ENCODE assay signal across 1 cellular context in the genomic region with DNA sequence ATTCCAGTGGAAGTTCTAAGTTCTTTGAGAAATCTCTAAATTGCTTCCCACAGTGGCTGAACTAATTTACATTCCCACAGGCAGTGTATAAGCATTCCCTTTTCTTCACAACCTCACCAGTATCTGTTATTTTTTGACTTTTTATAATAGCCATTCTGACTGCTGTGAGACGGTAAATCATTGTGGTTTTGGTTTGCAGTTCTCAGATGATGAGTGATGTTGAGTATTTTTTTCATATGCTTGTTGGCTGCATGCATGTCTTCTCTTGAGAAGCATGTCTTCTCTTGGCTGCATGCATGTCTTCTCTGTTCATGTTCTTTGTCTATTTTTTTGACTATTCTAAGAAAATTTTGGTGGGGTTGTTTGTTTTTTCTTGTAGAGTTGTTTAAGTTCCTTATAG.
TF ChIP-seq lines count a peak whose summit lies in the region.

No MANE protein-coding gene starts in this region.

TF ChIP-seq in GM23338, 12 proteins besides CTCF, POLR2A, EP300 and RAD21 (continued from another document):
- TF ChIP-seq, protein P1, sequence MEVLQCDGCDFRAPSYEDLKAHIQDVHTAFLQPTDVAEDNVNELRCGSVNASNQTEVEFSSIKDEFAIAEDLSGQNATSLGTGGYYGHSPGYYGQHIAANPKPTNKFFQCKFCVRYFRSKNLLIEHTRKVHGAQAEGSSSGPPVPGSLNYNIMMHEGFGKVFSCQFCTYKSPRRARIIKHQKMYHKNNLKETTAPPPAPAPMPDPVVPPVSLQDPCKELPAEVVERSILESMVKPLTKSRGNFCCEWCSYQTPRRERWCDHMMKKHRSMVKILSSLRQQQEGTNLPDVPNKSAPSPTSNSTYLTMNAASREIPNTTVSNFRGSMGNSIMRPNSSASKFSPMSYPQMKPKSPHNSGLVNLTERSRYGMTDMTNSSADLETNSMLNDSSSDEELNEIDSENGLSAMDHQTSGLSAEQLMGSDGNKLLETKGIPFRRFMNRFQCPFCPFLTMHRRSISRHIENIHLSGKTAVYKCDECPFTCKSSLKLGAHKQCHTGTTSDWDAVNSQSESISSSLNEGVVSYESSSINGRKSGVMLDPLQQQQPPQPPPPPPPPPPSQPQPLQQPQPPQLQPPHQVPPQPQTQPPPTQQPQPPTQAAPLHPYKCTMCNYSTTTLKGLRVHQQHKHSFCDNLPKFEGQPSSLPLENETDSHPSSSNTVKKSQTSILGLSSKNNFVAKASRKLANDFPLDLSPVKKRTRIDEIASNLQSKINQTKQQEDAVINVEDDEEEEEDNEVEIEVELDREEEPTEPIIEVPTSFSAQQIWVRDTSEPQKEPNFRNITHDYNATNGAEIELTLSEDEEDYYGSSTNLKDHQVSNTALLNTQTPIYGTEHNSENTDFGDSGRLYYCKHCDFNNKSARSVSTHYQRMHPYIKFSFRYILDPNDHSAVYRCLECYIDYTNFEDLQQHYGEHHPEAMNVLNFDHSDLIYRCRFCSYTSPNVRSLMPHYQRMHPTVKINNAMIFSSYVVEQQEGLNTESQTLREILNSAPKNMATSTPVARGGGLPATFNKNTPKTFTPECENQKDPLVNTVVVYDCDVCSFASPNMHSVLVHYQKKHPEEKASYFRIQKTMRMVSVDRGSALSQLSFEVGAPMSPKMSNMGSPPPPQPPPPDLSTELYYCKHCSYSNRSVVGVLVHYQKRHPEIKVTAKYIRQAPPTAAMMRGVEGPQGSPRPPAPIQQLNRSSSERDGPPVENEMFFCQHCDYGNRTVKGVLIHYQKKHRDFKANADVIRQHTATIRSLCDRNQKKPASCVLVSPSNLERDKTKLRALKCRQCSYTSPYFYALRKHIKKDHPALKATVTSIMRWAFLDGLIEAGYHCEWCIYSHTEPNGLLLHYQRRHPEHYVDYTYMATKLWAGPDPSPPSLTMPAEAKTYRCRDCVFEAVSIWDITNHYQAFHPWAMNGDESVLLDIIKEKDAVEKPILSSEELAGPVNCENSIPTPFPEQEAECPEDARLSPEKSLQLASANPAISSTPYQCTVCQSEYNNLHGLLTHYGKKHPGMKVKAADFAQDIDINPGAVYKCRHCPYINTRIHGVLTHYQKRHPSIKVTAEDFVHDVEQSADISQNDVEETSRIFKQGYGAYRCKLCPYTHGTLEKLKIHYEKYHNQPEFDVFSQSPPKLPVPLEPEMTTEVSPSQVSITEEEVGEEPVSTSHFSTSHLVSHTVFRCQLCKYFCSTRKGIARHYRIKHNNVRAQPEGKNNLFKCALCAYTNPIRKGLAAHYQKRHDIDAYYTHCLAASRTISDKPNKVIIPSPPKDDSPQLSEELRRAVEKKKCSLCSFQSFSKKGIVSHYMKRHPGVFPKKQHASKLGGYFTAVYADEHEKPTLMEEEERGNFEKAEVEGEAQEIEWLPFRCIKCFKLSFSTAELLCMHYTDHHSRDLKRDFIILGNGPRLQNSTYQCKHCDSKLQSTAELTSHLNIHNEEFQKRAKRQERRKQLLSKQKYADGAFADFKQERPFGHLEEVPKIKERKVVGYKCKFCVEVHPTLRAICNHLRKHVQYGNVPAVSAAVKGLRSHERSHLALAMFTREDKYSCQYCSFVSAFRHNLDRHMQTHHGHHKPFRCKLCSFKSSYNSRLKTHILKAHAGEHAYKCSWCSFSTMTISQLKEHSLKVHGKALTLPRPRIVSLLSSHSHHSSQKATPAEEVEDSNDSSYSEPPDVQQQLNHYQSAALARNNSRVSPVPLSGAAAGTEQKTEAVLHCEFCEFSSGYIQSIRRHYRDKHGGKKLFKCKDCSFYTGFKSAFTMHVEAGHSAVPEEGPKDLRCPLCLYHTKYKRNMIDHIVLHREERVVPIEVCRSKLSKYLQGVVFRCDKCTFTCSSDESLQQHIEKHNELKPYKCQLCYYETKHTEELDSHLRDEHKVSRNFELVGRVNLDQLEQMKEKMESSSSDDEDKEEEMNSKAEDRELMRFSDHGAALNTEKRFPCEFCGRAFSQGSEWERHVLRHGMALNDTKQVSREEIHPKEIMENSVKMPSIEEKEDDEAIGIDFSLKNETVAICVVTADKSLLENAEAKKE (CRISPR knock-in tag; IDR thresholded peaks at IDR 0.05): no peak
- no peak for TF ChIP-seq EZH2phosphoT487 (IDR thresholded peaks at IDR 0.05; ENCODE audit: unreplicated experiment)
- TF ChIP-seq ZNF331 (CRISPR knock-in tag; IDR thresholded peaks at IDR 0.05; ENCODE audit: low read depth): no peak
- no peak for TF ChIP-seq POLR2AphosphoS5 (IDR thresholded peaks at IDR 0.05; ENCODE audit: low read depth)
- TF ChIP-seq, protein P2, sequence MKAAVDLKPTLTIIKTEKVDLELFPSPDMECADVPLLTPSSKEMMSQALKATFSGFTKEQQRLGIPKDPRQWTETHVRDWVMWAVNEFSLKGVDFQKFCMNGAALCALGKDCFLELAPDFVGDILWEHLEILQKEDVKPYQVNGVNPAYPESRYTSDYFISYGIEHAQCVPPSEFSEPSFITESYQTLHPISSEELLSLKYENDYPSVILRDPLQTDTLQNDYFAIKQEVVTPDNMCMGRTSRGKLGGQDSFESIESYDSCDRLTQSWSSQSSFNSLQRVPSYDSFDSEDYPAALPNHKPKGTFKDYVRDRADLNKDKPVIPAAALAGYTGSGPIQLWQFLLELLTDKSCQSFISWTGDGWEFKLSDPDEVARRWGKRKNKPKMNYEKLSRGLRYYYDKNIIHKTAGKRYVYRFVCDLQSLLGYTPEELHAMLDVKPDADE (IDR thresholded peaks at IDR 0.05): no peak
- no peak for TF ChIP-seq STAT1 (IDR thresholded peaks at IDR 0.05; ENCODE audit: unreplicated experiment)
- TF ChIP-seq EZH2 (IDR thresholded peaks at IDR 0.05; ENCODE audit: low read depth, unreplicated experiment): no peak
- TF ChIP-seq, protein P3, sequence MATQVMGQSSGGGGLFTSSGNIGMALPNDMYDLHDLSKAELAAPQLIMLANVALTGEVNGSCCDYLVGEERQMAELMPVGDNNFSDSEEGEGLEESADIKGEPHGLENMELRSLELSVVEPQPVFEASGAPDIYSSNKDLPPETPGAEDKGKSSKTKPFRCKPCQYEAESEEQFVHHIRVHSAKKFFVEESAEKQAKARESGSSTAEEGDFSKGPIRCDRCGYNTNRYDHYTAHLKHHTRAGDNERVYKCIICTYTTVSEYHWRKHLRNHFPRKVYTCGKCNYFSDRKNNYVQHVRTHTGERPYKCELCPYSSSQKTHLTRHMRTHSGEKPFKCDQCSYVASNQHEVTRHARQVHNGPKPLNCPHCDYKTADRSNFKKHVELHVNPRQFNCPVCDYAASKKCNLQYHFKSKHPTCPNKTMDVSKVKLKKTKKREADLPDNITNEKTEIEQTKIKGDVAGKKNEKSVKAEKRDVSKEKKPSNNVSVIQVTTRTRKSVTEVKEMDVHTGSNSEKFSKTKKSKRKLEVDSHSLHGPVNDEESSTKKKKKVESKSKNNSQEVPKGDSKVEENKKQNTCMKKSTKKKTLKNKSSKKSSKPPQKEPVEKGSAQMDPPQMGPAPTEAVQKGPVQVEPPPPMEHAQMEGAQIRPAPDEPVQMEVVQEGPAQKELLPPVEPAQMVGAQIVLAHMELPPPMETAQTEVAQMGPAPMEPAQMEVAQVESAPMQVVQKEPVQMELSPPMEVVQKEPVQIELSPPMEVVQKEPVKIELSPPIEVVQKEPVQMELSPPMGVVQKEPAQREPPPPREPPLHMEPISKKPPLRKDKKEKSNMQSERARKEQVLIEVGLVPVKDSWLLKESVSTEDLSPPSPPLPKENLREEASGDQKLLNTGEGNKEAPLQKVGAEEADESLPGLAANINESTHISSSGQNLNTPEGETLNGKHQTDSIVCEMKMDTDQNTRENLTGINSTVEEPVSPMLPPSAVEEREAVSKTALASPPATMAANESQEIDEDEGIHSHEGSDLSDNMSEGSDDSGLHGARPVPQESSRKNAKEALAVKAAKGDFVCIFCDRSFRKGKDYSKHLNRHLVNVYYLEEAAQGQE (IDR thresholded peaks at IDR 0.05; ENCODE audit: unreplicated experiment): no peak
- TF ChIP-seq NANOG (IDR thresholded peaks at IDR 0.05; ENCODE audit: borderline replicate concordance): no peak
